ENCODE assay signal across 8 cellular contexts in genomic region chr5:134268919-134269318, GRCh38.
"Had no signal": no experiment of that assay in that cellular context is flagged by ENCODE, and none has a peak within 500 bp of the region (broad histone marks: within the 10 kb centered on the region; RNA-seq: fewer than 3 reads in every experiment).

No MANE protein-coding gene starts in this region.

- FAIRE-seq: G401.6, GM12878, GM12891, GM12892, GM18507, GM19239 had no signal

- DNase-seq: GDM1, GF-D8 had no signal

- ATAC-seq: GM12878 had no signal

- H3K4me3 ChIP-seq: GM12878 had no signal
